In genomic region chr1:23691499-23692307, GRCh38 we compare ENCODE assay signal across 1 cellular context.
A peak's percentile ranks its signal among the peaks of the same experiment; 100 is the strongest.
TF ChIP-seq lines count a peak whose summit lies in the region.

Gene RPL11, plus strand, starts transcription at chr1:23691806. Its CDS starts 18 bp downstream, at chr1:23691824.

TF ChIP-seq in HEK293, 187 proteins besides CTCF, POLR2A, EP300 and RAD21 (continued from another document):
- TF ChIP-seq ZFP37 (tag by site-specific recombination; IDR thresholded peaks at IDR 0.05) (peak; percentile 95), ZBTB8A (tag by site-specific recombination; IDR thresholded peaks at IDR 0.05) (peak; percentile 43), SP3 (tag by site-specific recombination; IDR thresholded peaks at IDR 0.05) (peak; percentile 74), ZEB2 (tag by site-specific recombination; IDR thresholded peaks at IDR 0.05) (peak; percentile 53), ZNF843 (tag by site-specific recombination; IDR thresholded peaks at IDR 0.05) (0 out of 2 replicates have a peak, but pooled peaks have one; percentile 39), ATF2 (tag by site-specific recombination; IDR thresholded peaks at IDR 0.05; ENCODE audit: low read depth) (no peak), ZNF571 (tag by site-specific recombination; IDR thresholded peaks at IDR 0.05) (no peak), YY2 (tag by site-specific recombination; IDR thresholded peaks at IDR 0.05) (peak; percentile 97), ZBTB1 (tag by site-specific recombination; IDR thresholded peaks at IDR 0.05) (no peak), GLI4 (tag by site-specific recombination; IDR thresholded peaks at IDR 0.05) (0 out of 2 replicates have a peak, but pooled peaks have one; percentile 31), ZSCAN30 (tag by site-specific recombination; IDR thresholded peaks at IDR 0.05) (peak; percentile 65; the same call in 1 of the 2 replicates), ZNF639 (tag by site-specific recombination; IDR thresholded peaks at IDR 0.05) (peak; percentile 93), ZNF324 (tag by site-specific recombination; IDR thresholded peaks at IDR 0.05) (peak; percentile 75; the same call in 1 of the 2 replicates), ZBTB17 (tag by site-specific recombination; IDR thresholded peaks at IDR 0.05) (peak; percentile 72), RBAK (tag by site-specific recombination; IDR thresholded peaks at IDR 0.05) (no peak), ZNF10 (tag by site-specific recombination; IDR thresholded peaks at IDR 0.05) (no peak), ZNF530 (tag by site-specific recombination; IDR thresholded peaks at IDR 0.05; ENCODE audit: low read depth) (no peak), ZNF629 (tag by site-specific recombination; IDR thresholded peaks at IDR 0.05) (peak; percentile 69), PRDM4 (tag by site-specific recombination; IDR thresholded peaks at IDR 0.05) (no peak), ZBTB44 (tag by site-specific recombination; IDR thresholded peaks at IDR 0.05) (peak; percentile 5; the same call in 1 of the 2 replicates), ZNF837 (tag by site-specific recombination; IDR thresholded peaks at IDR 0.05) (no peak), ZBTB11 (tag by site-specific recombination; conservative IDR thresholded peaks at IDR 0.05; ENCODE audit: low read depth) (peak; percentile 84)
